10 cellular contexts compared by ENCODE assay signal in the genomic region with DNA sequence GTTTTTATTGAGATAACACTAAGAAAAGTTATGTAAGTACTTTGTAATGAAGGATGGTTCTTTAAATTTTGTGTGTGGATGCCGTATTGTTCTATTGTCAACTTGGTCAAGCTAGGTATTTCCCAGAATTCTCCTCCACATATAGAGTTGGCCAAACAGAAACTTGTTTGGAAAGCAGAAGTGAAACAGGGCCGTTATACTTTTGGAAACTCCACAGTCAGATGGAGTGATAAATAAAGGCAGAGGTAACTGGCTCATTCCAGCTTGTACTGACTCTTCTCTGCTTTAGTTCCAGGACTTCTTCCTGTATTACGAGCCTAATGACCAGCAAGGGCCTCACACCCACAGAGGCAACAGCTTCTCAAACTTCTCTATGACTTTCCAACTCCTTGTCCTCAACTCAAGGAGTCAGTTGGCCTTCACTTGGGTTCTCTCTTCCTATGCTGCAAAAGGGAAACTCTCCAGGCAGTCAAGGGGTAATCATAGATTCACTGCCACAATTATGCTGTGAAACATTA. TPM values are rescaled to one million over a fixed set of nuclear protein-coding genes. Genes with fewer than 3 reads are reported as not detected.
DNase-seq lines count a peak whose midpoint lies in the region; ATAC-seq and TF ChIP-seq lines count a peak whose summit lies in the region.
"Had no signal": no experiment of that assay in that cellular context is flagged by ENCODE, and none has a peak within 500 bp of the region (broad histone marks: within the 10 kb centered on the region; RNA-seq: fewer than 3 reads in every experiment).

No MANE protein-coding gene starts in this region.

- TF ChIP-seq POLR2A in NB4 (IDR thresholded peaks at IDR 0.05; ENCODE audit: extremely low read depth, insufficient read length) (no peak), sigmoid colon (IDR thresholded peaks at IDR 0.05) (no peak), transverse colon (IDR thresholded peaks at IDR 0.05) (no peak), prostate gland (IDR thresholded peaks at IDR 0.05) (no peak)

- ATAC-seq in GM18867 (IDR thresholded peaks at IDR 0.05; ENCODE audit: unreplicated experiment): peak; percentile 62
- peak; percentile 74 for ATAC-seq in HG02678 (IDR thresholded peaks at IDR 0.05; ENCODE audit: unreplicated experiment)
- ATAC-seq in naive thymus-derived CD4-positive, alpha-beta T cell: peak; percentile 72

- peaks cover 0 to 10% (median 0%) of the 10 kb centered on the region in 7 donors for H3K4me1 Mint-ChIP-seq in naive thymus-derived CD4-positive, alpha-beta T cell
- no peaks in the 10 kb centered on the region for H3K4me1 Mint-ChIP-seq in osteocyte (ENCODE audit: unreplicated experiment)

- peaks cover 0 to 10% (median 0%) of the 10 kb centered on the region in 5 donors for H3K36me3 Mint-ChIP-seq in naive thymus-derived CD4-positive, alpha-beta T cell
- no peaks in the 10 kb centered on the region for H3K36me3 Mint-ChIP-seq in osteocyte (ENCODE audit: unreplicated experiment)

- in situ Hi-C loops in transverse colon (cut with MboI; ENCODE audit: low pct_ligation_motif_present in 1 of 4, low pct_unique_long_range_greater_than_20kb in 1 of 4, low sequenced_read_pairs in 3 of 4): no loop called here

- intact Hi-C loops in naive thymus-derived CD4-positive, alpha-beta T cell (cut with micrococcal nuclease): no loop called here
- intact Hi-C loops in sigmoid colon (cut with DNase I) (no loop called here), transverse colon (cut with DNase I; ENCODE audit: low total_unique reads) (no loop called here), prostate gland (cut with DNase I) (no loop called here)

- H3K27ac ChIP-seq in naive thymus-derived CD4-positive, alpha-beta T cell (ENCODE audit: low read depth, low read length): no peak overlapping the region
- H3K27ac ChIP-seq in sigmoid colon (no peak overlapping the region), transverse colon (peak overlapping the region in 2 of 4 donors; percentile 27 to 57), prostate gland (no peak overlapping the region)

- no peaks in the 10 kb centered on the region for H3K27me3 ChIP-seq in naive thymus-derived CD4-positive, alpha-beta T cell (ENCODE audit: control insufficient read depth in 2 of 2, insufficient read depth in 2 of 2, low read length in 2 of 2)
- H3K27me3 ChIP-seq in sigmoid colon: no peaks in the 10 kb centered on the region
- H3K27me3 ChIP-seq in transverse colon: no peaks in the 10 kb centered on the region
- H3K27me3 ChIP-seq in prostate gland (replicated peaks; ENCODE audit: insufficient read depth): no peaks in the 10 kb centered on the region

- H3K4me3 ChIP-seq in NB4 (ENCODE audit: low read depth, low read length): no peak overlapping the region
- H3K4me3 ChIP-seq in naive thymus-derived CD4-positive, alpha-beta T cell (ENCODE audit: low read length): no peak overlapping the region
- H3K4me3 ChIP-seq in sigmoid colon: no peak overlapping the region
- H3K4me3 ChIP-seq in transverse colon: no peak overlapping the region
- H3K4me3 ChIP-seq in prostate gland: no peak overlapping the region

- TF ChIP-seq CTCF in NB4 (IDR thresholded peaks at IDR 0.05; ENCODE audit: low read depth, low read length): no peak
- no peak for TF ChIP-seq CTCF in sigmoid colon (IDR thresholded peaks at IDR 0.05)
- TF ChIP-seq CTCF in osteocyte (IDR thresholded peaks at IDR 0.05): no peak
- TF ChIP-seq CTCF in transverse colon (IDR thresholded peaks at IDR 0.05): no peak
- no peak for TF ChIP-seq CTCF in prostate gland (IDR thresholded peaks at IDR 0.05)

- CTCF ChIA-PET in naive thymus-derived CD4-positive, alpha-beta T cell (lab: Charles Lee): no interaction called here

- no peaks in the 10 kb centered on the region for H3K27me3 Mint-ChIP-seq in naive thymus-derived CD4-positive, alpha-beta T cell
- H3K27me3 Mint-ChIP-seq in osteocyte (ENCODE audit: unreplicated experiment): no peaks in the 10 kb centered on the region

- 44 to 60% methylated on average over 3 of the region's 3 CpGs for WGBS in sigmoid colon, 2 donors
- 38 to 61% methylated on average over 3 of the region's 3 CpGs for WGBS in transverse colon (ENCODE audit: low coverage in 1 of 2), 2 donors
- WGBS in prostate gland: 61% methylated on average over 3 of the region's 3 CpGs

- DNase-seq in NB4 (ENCODE audit: low read depth): peak; percentile 92
- DNase-seq in naive thymus-derived CD4-positive, alpha-beta T cell: no peak
- DNase-seq in sigmoid colon: no peak
- no peak for DNase-seq in osteocyte (ENCODE audit: extremely low spot score, unreplicated experiment)
- no peak for DNase-seq in transverse colon
- DNase-seq in prostate gland (ENCODE audit: low spot score): no peak
- DNase-seq: activated CD4-positive, CD25-positive, alpha-beta regulatory T cell treated with anti-CD3 and anti-CD28 coated beads, Interleukin-2, amount 50 U/mL, for 72 hours; NCI-H1105 treated with DMSO at 0.1 percent for 48 hours had no signal

- H3K9me3 Mint-ChIP-seq in naive thymus-derived CD4-positive, alpha-beta T cell: no peaks in the 10 kb centered on the region
- H3K9me3 Mint-ChIP-seq in osteocyte (ENCODE audit: unreplicated experiment): no peaks in the 10 kb centered on the region

- no peaks in the 10 kb centered on the region for H3K9me3 ChIP-seq in naive thymus-derived CD4-positive, alpha-beta T cell (ENCODE audit: control insufficient read depth in 2 of 3, low read length in 3 of 3)
- H3K9me3 ChIP-seq in sigmoid colon (no peaks in the 10 kb centered on the region), transverse colon (no peaks in the 10 kb centered on the region), prostate gland (no peaks in the 10 kb centered on the region)

- H3K36me3 ChIP-seq in naive thymus-derived CD4-positive, alpha-beta T cell (ENCODE audit: control insufficient read depth in 2 of 3, insufficient read depth in 3 of 3, low read length in 3 of 3): no peaks in the 10 kb centered on the region
- H3K36me3 ChIP-seq in sigmoid colon (no peaks in the 10 kb centered on the region), transverse colon (no peaks in the 10 kb centered on the region), prostate gland (no peaks in the 10 kb centered on the region)

- POLR2A ChIA-PET in naive thymus-derived CD4-positive, alpha-beta T cell (lab: Charles Lee): interaction anchor here (0.7 to 1.2 kb wide), 2 partner anchors 30 to 68 kb away, joined by 3 read pairs; no protein-coding TSS in a partner anchor

- H3K4me1 ChIP-seq in naive thymus-derived CD4-positive, alpha-beta T cell (ENCODE audit: control insufficient read depth in 2 of 2, insufficient read depth in 2 of 2, low read length in 2 of 2): no peaks in the 10 kb centered on the region
- no peaks in the 10 kb centered on the region for H3K4me1 ChIP-seq in sigmoid colon
- no peaks in the 10 kb centered on the region for H3K4me1 ChIP-seq in transverse colon
- H3K4me1 ChIP-seq in prostate gland (replicated peaks): no peaks in the 10 kb centered on the region

- H3K27ac Mint-ChIP-seq in naive thymus-derived CD4-positive, alpha-beta T cell: peak overlapping the region in 3 of 9 donors; percentile 54 to 69 (median 55)
- no peak overlapping the region for H3K27ac Mint-ChIP-seq in osteocyte (ENCODE audit: unreplicated experiment)

- no peak for TF ChIP-seq EP300 in sigmoid colon (IDR thresholded peaks at IDR 0.05)
- no peak for TF ChIP-seq EP300 in transverse colon (IDR thresholded peaks at IDR 0.05; ENCODE audit: low read depth)

- H3K4me3 Mint-ChIP-seq in naive thymus-derived CD4-positive, alpha-beta T cell: no peak overlapping the region
- H3K4me3 Mint-ChIP-seq in osteocyte (ENCODE audit: unreplicated experiment): no peak overlapping the region

RNA-seq across cellular contexts. Expression of a gene that starts 16.4 kb away (rescaled TPM):
- 100 to 1,000 TPM in 1 of 5 experiments, 10 to 100 TPM in 4; 56.5 to 133 (median 74.2) TPM for total RNA-seq in naive thymus-derived CD4-positive, alpha-beta T cell
- 100 to 1,000 TPM; 106 to 120 TPM for polyA plus RNA-seq in naive thymus-derived CD4-positive, alpha-beta T cell
- 10 to 100 TPM; 50.4 to 88.5 (median 73.1) TPM for total RNA-seq in sigmoid colon
- polyA plus RNA-seq in sigmoid colon: 10 to 100 TPM; 39.6 to 74.6 (median 40.5) TPM
- total RNA-seq in osteocyte: 80.2 and 94.1 TPM in 2 replicates
- total RNA-seq in transverse colon: 100 to 1,000 TPM in 3 of 4 donors, 10 to 100 TPM in 1; 74.1 to 155 (median 139) TPM
- total RNA-seq in prostate gland: 100 to 1,000 TPM in 1 of 2 donors, 10 to 100 TPM in 1; 93.1 to 141 TPM

RNA-seq across cellular contexts. Expression of a gene that starts 40.7 kb away (rescaled TPM):
- 10 to 100 TPM; 33.7 to 69.0 (median 40.4) TPM for total RNA-seq in naive thymus-derived CD4-positive, alpha-beta T cell
- polyA plus RNA-seq in naive thymus-derived CD4-positive, alpha-beta T cell: 10 to 100 TPM; 23.6 to 38.0 TPM
- total RNA-seq in sigmoid colon (10 to 100 TPM; 24.6 to 30.5 (median 27.9) TPM), osteocyte (56.3 and 61.8 TPM in 2 replicates), transverse colon (100 to 1,000 TPM in 1 of 4 donors, 10 to 100 TPM in 3; 18.5 to 131 (median 82.0) TPM), prostate gland (10 to 100 TPM; 40.4 to 50.4 TPM)
- 10 to 100 TPM; 10.8 to 40.1 (median 12.5) TPM for polyA plus RNA-seq in sigmoid colon

RNA-seq across cellular contexts. Expression of a gene that starts 41.0 kb away (rescaled TPM):
- 10 to 100 TPM; 62.1 to 85.3 (median 71.6) TPM for total RNA-seq in naive thymus-derived CD4-positive, alpha-beta T cell
- 100 to 1,000 TPM in 1 of 2 donors, 10 to 100 TPM in 1; 85.5 to 115 TPM for polyA plus RNA-seq in naive thymus-derived CD4-positive, alpha-beta T cell
- total RNA-seq in sigmoid colon: 100 to 1,000 TPM in 2 of 4 donors, 10 to 100 TPM in 2; 77.4 to 110 (median 95.2) TPM
- polyA plus RNA-seq in sigmoid colon: 10 to 100 TPM; 45.6 to 55.0 (median 51.1) TPM
- 54.6 and 56.3 TPM in 2 replicates for total RNA-seq in osteocyte
- total RNA-seq in transverse colon: 100 to 1,000 TPM; 114 to 220 (median 143) TPM
- total RNA-seq in prostate gland: 100 to 1,000 TPM; 108 to 135 TPM
